12 cellular contexts compared by ENCODE assay signal in genomic region chr3:15667484-15667883, GRCh38.
DNase-seq lines count a peak whose midpoint lies in the region; ATAC-seq, FAIRE-seq and TF ChIP-seq lines count a peak whose summit lies in the region.
"Had no signal": no experiment of that assay in that cellular context is flagged by ENCODE, and none has a peak within 500 bp of the region (broad histone marks: within the 10 kb centered on the region; RNA-seq: fewer than 3 reads in every experiment).

No MANE protein-coding gene starts in this region.

- peak; percentile 19 for DNase-seq in stimulated activated CD4-positive, alpha-beta T cell treated with anti-CD3 and anti-CD28 coated beads, Interleukin-1b, Interleukin-23, amount 100 ng/mL, for 48 hours
- no peak for DNase-seq in stimulated activated CD4-positive, alpha-beta T cell treated with anti-CD3 and anti-CD28 coated beads, Interleukin-2, amount 100 ng/mL, for 24 hours
- DNase-seq in GM12878 (ENCODE audit: low read depth, low spot score) (peak; percentile 45), colonic mucosa (no peak), DMS153 treated with DMSO at 0.1 percent for 48 hours (lab: John Stamatoyannopoulos, UW; ENCODE audit: unreplicated experiment) (no peak), mucosa of gallbladder (ENCODE audit: low spot score) (no peak)
- no peak for DNase-seq in activated T-helper 2 cell treated with anti-CD3 and anti-CD28 coated beads, Interferon-gamma antibody, Interleukin-2, Interleukin-4, amounts not matched to agents 10 μg/mL and 5 μg/mL and 100 μg/mL, durations not matched to agents 14 hours and 24 hours and 36 hours (ENCODE audit: low spot score)
- DNase-seq: activated T-cell treated with anti-CD3 and anti-CD28 coated beads, Interleukin-2, amount 50 U/mL, for 1 hour; left ventricle myocardium superior; PC-9 had no signal

- WGBS in GM12878 (ENCODE audit: insufficient coverage, insufficient replicate concordance, low lambda C conversion rate, missing lambda C conversion rate): 10% methylated on average over 3 of the region's 3 CpGs

- TF ChIP-seq EP300 in GM12878 (IDR thresholded peaks at IDR 0.05; ENCODE audit: borderline replicate concordance in 1 of 2, control insufficient read depth in 1 of 2, low read depth in 2 of 2, low read length in 2 of 2): 0 out of 4 replicates have a peak, but pooled peaks of 1 of the 2 experiments have one; percentile 47

- no peak overlapping the region for H3K4me3 Mint-ChIP-seq in activated T-helper 2 cell treated with anti-CD3 and anti-CD28 coated beads, Interferon-gamma antibody, Interleukin-2, Interleukin-4, amounts not matched to agents 10 μg/mL and 5 μg/mL and 100 μg/mL, durations not matched to agents 14 hours and 24 hours and 36 hours (ENCODE audit: low read depth)
- H3K4me3 Mint-ChIP-seq: CD14-positive monocyte had no signal

- H2AFZ ChIP-seq in GM12878 (ENCODE audit: control insufficient read depth, low read depth, low read length): no peak overlapping the region
- H2AFZ ChIP-seq: PC-9 had no signal

- in situ Hi-C loops in GM12878 (cut with MboI): no loop called here

- CTCF ChIA-PET in GM12878 (lab: Yijun Ruan, JAX): interaction anchor here (1.1 to 1.6 kb wide), 7 partner anchors 18 to 146 kb away, joined by 3 to 9 read pairs (median 5); no protein-coding TSS in a partner anchor

- H3K4me3 ChIP-seq in GM12878 (no peak overlapping the region), colonic mucosa (no peak overlapping the region)
- H3K4me3 ChIP-seq: PC-9 had no signal

- no peaks in the 10 kb centered on the region for H4K20me1 ChIP-seq in GM12878 (ENCODE audit: control insufficient read depth, insufficient read depth)

- H3K27me3 Mint-ChIP-seq in activated T-helper 2 cell treated with anti-CD3 and anti-CD28 coated beads, Interferon-gamma antibody, Interleukin-2, Interleukin-4, amounts not matched to agents 10 μg/mL and 5 μg/mL and 100 μg/mL, durations not matched to agents 14 hours and 24 hours and 36 hours (ENCODE audit: low read depth): no peaks in the 10 kb centered on the region

- H3K4me1 Mint-ChIP-seq in activated T-helper 2 cell treated with anti-CD3 and anti-CD28 coated beads, Interferon-gamma antibody, Interleukin-2, Interleukin-4, amounts not matched to agents 10 μg/mL and 5 μg/mL and 100 μg/mL, durations not matched to agents 14 hours and 24 hours and 36 hours (ENCODE audit: low read depth): peaks cover 23% of the 10 kb centered on the region

- H3K27me3 ChIP-seq in GM12878 (replicated peaks in 1 of 2; ENCODE audit: control insufficient read depth in 2 of 2, insufficient read depth in 2 of 2, low read length in 1 of 2): no peaks in the 10 kb centered on the region
- no peaks in the 10 kb centered on the region for H3K27me3 ChIP-seq in colonic mucosa

- no peaks in the 10 kb centered on the region; the same call in 2 of the 3 replicates for H3K9me3 ChIP-seq in GM12878 (replicated peaks; ENCODE audit: control insufficient read depth, insufficient read depth, low read length)
- H3K9me3 ChIP-seq in colonic mucosa: no peaks in the 10 kb centered on the region

- POLR2A ChIA-PET in GM12878 (lab: Charles Lee): interaction anchor here (1.8 kb wide), 1 partner anchor 31 kb away, joined by 4 read pairs; no protein-coding TSS in a partner anchor

- peaks cover 3% of the 10 kb centered on the region; the same call in 1 of the 2 replicates for H3K4me1 ChIP-seq in GM12878 (ENCODE audit: control insufficient read depth, insufficient read depth, low read length)
- H3K4me1 ChIP-seq in colonic mucosa: no peaks in the 10 kb centered on the region

- SMC1A ChIA-PET in GM12878 (lab: Charles Lee; ENCODE audit: uncharacterized antibody, unreplicated experiment): interaction anchor here (0.7 to 2.7 kb wide), 14 partner anchors 8 to 145 kb away, joined by 3 to 16 read pairs (median 5); partner anchors contain the start of gene ANKRD28

- intact Hi-C loops in GM12878 (cut with micrococcal nuclease; ENCODE audit: unreplicated experiment): loop anchor here (5.0 kb wide), 1 partner anchor 35 kb away; no protein-coding TSS in a partner anchor
- intact Hi-C loops in activated T-helper 2 cell treated with anti-CD3 and anti-CD28 coated beads, Interferon-gamma antibody, Interleukin-2, Interleukin-4, amounts not matched to agents 10 μg/mL and 5 μg/mL and 100 μg/mL, durations not matched to agents 14 hours and 24 hours and 36 hours (cut with micrococcal nuclease): no loop called here
- intact Hi-C loops in colonic mucosa (cut with DNase I): no loop called here

- ATAC-seq in HG03457 (IDR thresholded peaks at IDR 0.05; ENCODE audit: unreplicated experiment) (peak; percentile 77), GM12878 (peak; percentile 88)
- ATAC-seq: left ventricle myocardium superior had no signal

- no peak overlapping the region for H3K27ac Mint-ChIP-seq in activated T-helper 2 cell treated with anti-CD3 and anti-CD28 coated beads, Interferon-gamma antibody, Interleukin-2, Interleukin-4, amounts not matched to agents 10 μg/mL and 5 μg/mL and 100 μg/mL, durations not matched to agents 14 hours and 24 hours and 36 hours

- peaks cover 0 to 10% of the 10 kb centered on the region in 2 experiments; a peak in 2 of 4 replicates for H3K36me3 ChIP-seq in GM12878 (ENCODE audit: control insufficient read depth in 2 of 2, insufficient read depth in 2 of 2, low read length in 1 of 2)
- no peaks in the 10 kb centered on the region for H3K36me3 ChIP-seq in colonic mucosa

- TF ChIP-seq CTCF in GM12878 (IDR thresholded peaks at IDR 0.05 in 2 of 3, conservative IDR thresholded peaks at IDR 0.05 in 1 of 3; ENCODE audit: control insufficient read depth in 2 of 3, extremely low read depth in 1 of 3, insufficient read depth in 1 of 3, low read depth in 3 of 3, low read length in 3 of 3) (no peak), colonic mucosa (IDR thresholded peaks at IDR 0.05) (no peak)

- H3K9me3 Mint-ChIP-seq in activated T-helper 2 cell treated with anti-CD3 and anti-CD28 coated beads, Interferon-gamma antibody, Interleukin-2, Interleukin-4, amounts not matched to agents 10 μg/mL and 5 μg/mL and 100 μg/mL, durations not matched to agents 14 hours and 24 hours and 36 hours: peaks cover 24% of the 10 kb centered on the region

- FAIRE-seq in GM12878 (lab: Jason Lieb, UNC): no peak

- H3K79me2 ChIP-seq in GM12878 (ENCODE audit: control insufficient read depth, insufficient read depth, low read length): no peaks in the 10 kb centered on the region

- no TSS peak for BruUV-seq in GM12878 (replicated peaks; lab: Mats Ljungman, UMichigan)

- H3K27ac ChIP-seq in GM12878 (ENCODE audit: control insufficient read depth, insufficient read depth): no peak overlapping the region; the same call in 1 of the 2 replicates
- H3K27ac ChIP-seq in colonic mucosa: no peak overlapping the region
- H3K27ac ChIP-seq: PC-9 had no signal

- peak overlapping the region; percentile 23; the same call in 1 of the 2 replicates for H3K4me2 ChIP-seq in GM12878 (ENCODE audit: control insufficient read depth, insufficient read depth)
- H3K4me2 ChIP-seq: PC-9 had no signal

- RAD21 ChIA-PET in GM12878 (lab: Charles Lee; ENCODE audit: unreplicated experiment): interaction anchor here (0.8 to 1.7 kb wide), 7 partner anchors 9 to 129 kb away, joined by 3 to 12 read pairs (median 4); no protein-coding TSS in a partner anchor

- H3K36me3 Mint-ChIP-seq in activated T-helper 2 cell treated with anti-CD3 and anti-CD28 coated beads, Interferon-gamma antibody, Interleukin-2, Interleukin-4, amounts not matched to agents 10 μg/mL and 5 μg/mL and 100 μg/mL, durations not matched to agents 14 hours and 24 hours and 36 hours (ENCODE audit: low read depth): peaks cover 77% of the 10 kb centered on the region

- H3K9ac ChIP-seq in GM12878 (ENCODE audit: control insufficient read depth, insufficient read depth, low read length) (no peak overlapping the region), colonic mucosa (ENCODE audit: low read depth in 2 of 2, low read length in 2 of 2) (no peak overlapping the region)

- no peak for TF ChIP-seq POLR2A in GM12878 (IDR thresholded peaks at IDR 0.05; ENCODE audit: low read depth, low read length)

- no peak for TF ChIP-seq RAD21 in GM12878 (IDR thresholded peaks at IDR 0.05; ENCODE audit: insufficient read depth, low read depth, low read length)

TF ChIP-seq in GM12878, 131 proteins besides CTCF, POLR2A, EP300 and RAD21 (continues in another document):
- TF ChIP-seq GABPA (IDR thresholded peaks at IDR 0.05; ENCODE audit: low read depth): 0 out of 2 replicates have a peak, but pooled peaks have one; percentile 22
- no peak for TF ChIP-seq MXI1 (IDR thresholded peaks at IDR 0.05; ENCODE audit: low read depth, low read length)
- 0 out of 2 replicates have a peak, but pooled peaks have one; percentile 16 for TF ChIP-seq MLLT1 (IDR thresholded peaks at IDR 0.05)
- TF ChIP-seq STAT1 (conservative IDR thresholded peaks at IDR 0.05): no peak
- TF ChIP-seq RUNX3 (IDR thresholded peaks at IDR 0.05; ENCODE audit: low read length): peak; percentile 92
- TF ChIP-seq ESRRA (IDR thresholded peaks at IDR 0.05; ENCODE audit: low read length): no peak
- TF ChIP-seq ZNF217 (IDR thresholded peaks at IDR 0.05): no peak
- peak; percentile 64; the same call in 1 of the 2 replicates for TF ChIP-seq MTA2 (IDR thresholded peaks at IDR 0.05; ENCODE audit: low read depth)
- 0 out of 2 replicates have a peak, but pooled peaks have one; percentile 37 for TF ChIP-seq BCL11A (IDR thresholded peaks at IDR 0.05; ENCODE audit: low read depth, low read length)
- TF ChIP-seq IKZF1 (conservative IDR thresholded peaks at IDR 0.05): peak; percentile 34; the same call in 1 of the 2 replicates
- no peak for TF ChIP-seq KDM1A (IDR thresholded peaks at IDR 0.05; ENCODE audit: borderline replicate concordance)
- no peak for TF ChIP-seq ZNF622 (IDR thresholded peaks at IDR 0.05)

Comparison
In these comparisons a context has a peak if more than half of its experiments do, and no peak if none do; other contexts are left out.
1. DNase-seq: peak in stimulated activated CD4-positive, alpha-beta T cell treated with anti-CD3 and anti-CD28 coated beads, Interleukin-1b, Interleukin-23, amount 100 ng/mL, for 48 hours (single experiment) and GM12878 (single experiment); none in stimulated activated CD4-positive, alpha-beta T cell treated with anti-CD3 and anti-CD28 coated beads, Interleukin-2, amount 100 ng/mL, for 24 hours (0 of 2), activated T-helper 2 cell treated with anti-CD3 and anti-CD28 coated beads, Interferon-gamma antibody, Interleukin-2, Interleukin-4, amounts not matched to agents 10 μg/mL and 5 μg/mL and 100 μg/mL, durations not matched to agents 14 hours and 24 hours and 36 hours (single experiment), colonic mucosa (single experiment), DMS153 treated with DMSO at 0.1 percent for 48 hours (single experiment) and mucosa of gallbladder (single experiment).